10 cellular contexts compared by ENCODE assay signal in the genomic region with DNA sequence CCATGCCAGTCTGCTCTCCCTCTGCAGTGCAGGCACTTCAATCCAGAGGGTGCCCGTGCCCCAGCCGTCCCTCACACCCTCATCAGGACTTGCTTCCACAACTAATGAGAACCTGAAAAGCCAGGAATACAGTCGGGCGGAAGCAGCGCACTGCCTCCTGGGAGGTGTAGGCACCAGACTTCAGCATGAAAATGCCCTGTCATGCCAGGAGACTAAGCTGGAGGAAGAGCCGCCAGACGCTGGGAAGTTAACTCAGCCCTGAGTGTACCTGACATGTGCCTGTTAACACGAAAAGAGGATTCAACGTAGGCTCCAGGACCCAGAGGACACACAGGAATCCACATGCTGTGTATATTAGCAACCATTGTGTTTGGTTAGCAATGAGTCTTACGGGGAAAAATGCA. TPM values are rescaled to one million over a fixed set of nuclear protein-coding genes. Genes with fewer than 3 reads are reported as not detected.
A peak's percentile ranks its signal among the peaks of the same experiment; 100 is the strongest.
DNase-seq lines count a peak whose midpoint lies in the region; ATAC-seq and TF ChIP-seq lines count a peak whose summit lies in the region.
"Had no signal": no experiment of that assay in that cellular context is flagged by ENCODE, and none has a peak within 500 bp of the region (broad histone marks: within the 10 kb centered on the region; RNA-seq: fewer than 3 reads in every experiment).

No MANE protein-coding gene starts in this region.

- DNase-seq in GM03348 (ENCODE audit: low spot score) (peak; percentile 47), astrocyte of the cerebellum (ENCODE audit: low read depth) (peak; percentile 8), iPS DF 6.9 (ENCODE audit: low read depth, low spot score) (peak; percentile 18), sciatic nerve (ENCODE audit: low spot score) (peak; percentile 64), GOT3 (lab: John Stamatoyannopoulos, UW) (no peak), NCI-H1105 (lab: John Stamatoyannopoulos, UW) (no peak)
- DNase-seq in CD8-positive, alpha-beta memory T cell: no peak
- no peak for DNase-seq in stimulated activated CD4-positive, alpha-beta T cell treated with anti-CD3 and anti-CD28 coated beads, Interleukin-2, amount 100 ng/mL, for 48 hours

- H3K36me3 ChIP-seq in iPS DF 6.9 (ENCODE audit: control insufficient read depth, insufficient read depth, low read length): no peaks in the 10 kb centered on the region
- no peaks in the 10 kb centered on the region for H3K36me3 ChIP-seq in CD8-positive, alpha-beta memory T cell (ENCODE audit: insufficient read depth, low read length)

- H3K4me3 Mint-ChIP-seq in CD8-positive, alpha-beta memory T cell: no peak overlapping the region
- H3K4me3 Mint-ChIP-seq: memory B cell; stimulated activated effector memory CD8-positive, alpha-beta T cell treated with anti-CD3 and anti-CD28 coated beads, Interleukin-12 subunit alpha, Interleukin-12 subunit beta, amount 100 ng/mL, for 72 hours had no signal

- H3K9me3 Mint-ChIP-seq in CD8-positive, alpha-beta memory T cell: no peaks in the 10 kb centered on the region
- H3K9me3 Mint-ChIP-seq: memory B cell had no signal

- H3K9me3 ChIP-seq in iPS DF 6.9 (ENCODE audit: control insufficient read depth, insufficient read depth, low read length): no peaks in the 10 kb centered on the region
- H3K9me3 ChIP-seq in CD8-positive, alpha-beta memory T cell (ENCODE audit: low read length): no peaks in the 10 kb centered on the region

- no CpG with 5 or more reads among the region's 10 CpGs for WGBS in iPS DF 6.9 (ENCODE audit: insufficient coverage, insufficient read length)

- CTCF ChIA-PET in CD8-positive, alpha-beta memory T cell (lab: Charles Lee): interaction anchor here (1.0 kb wide), 1 partner anchor 114 kb away, joined by 3 read pairs; no protein-coding TSS in a partner anchor

- in situ Hi-C loops in astrocyte of the cerebellum (cut with HindIII; ENCODE audit: low sequenced_read_pairs): no loop called here

- peak; percentile 57 for ATAC-seq in sciatic nerve
- ATAC-seq: stimulated activated effector memory CD8-positive, alpha-beta T cell treated with anti-CD3 and anti-CD28 coated beads, Interleukin-12 subunit alpha, Interleukin-12 subunit beta, amount 100 ng/mL, for 72 hours had no signal

- H3K36me3 Mint-ChIP-seq in CD8-positive, alpha-beta memory T cell: no peaks in the 10 kb centered on the region
- H3K36me3 Mint-ChIP-seq: stimulated activated effector memory CD8-positive, alpha-beta T cell treated with anti-CD3 and anti-CD28 coated beads, Interleukin-12 subunit alpha, Interleukin-12 subunit beta, amount 100 ng/mL, for 72 hours had no signal

- no peaks in the 10 kb centered on the region for H3K27me3 ChIP-seq in iPS DF 6.9 (ENCODE audit: control insufficient read depth, insufficient read depth, low read length)
- no peaks in the 10 kb centered on the region for H3K27me3 ChIP-seq in CD8-positive, alpha-beta memory T cell (ENCODE audit: insufficient read depth, low read length, poor library complexity, severe bottlenecking)

- H3K4me3 ChIP-seq in astrocyte of the cerebellum (ENCODE audit: low read depth, low read length): no peak overlapping the region
- H3K4me3 ChIP-seq in iPS DF 6.9 (ENCODE audit: low read length): no peak overlapping the region
- no peak overlapping the region for H3K4me3 ChIP-seq in CD8-positive, alpha-beta memory T cell (ENCODE audit: low read length)

- H3K4me1 Mint-ChIP-seq in CD8-positive, alpha-beta memory T cell: peaks cover 3 to 7% (median 4%) of the 10 kb centered on the region in 3 donors

- intact Hi-C loops in sciatic nerve (cut with DNase I): no loop called here

- H3K27me3 Mint-ChIP-seq in CD8-positive, alpha-beta memory T cell: peaks cover 4 to 9% of the 10 kb centered on the region in 2 donors

- no peak overlapping the region for H3K27ac ChIP-seq in iPS DF 6.9 (ENCODE audit: low read length)
- H3K27ac ChIP-seq in CD8-positive, alpha-beta memory T cell (ENCODE audit: low read depth, low read length): no peak overlapping the region

- H3K4me1 ChIP-seq in iPS DF 6.9 (ENCODE audit: control insufficient read depth, insufficient read depth, low read length): no peaks in the 10 kb centered on the region
- H3K4me1 ChIP-seq in CD8-positive, alpha-beta memory T cell (ENCODE audit: insufficient read depth, low read length): no peaks in the 10 kb centered on the region

- TF ChIP-seq CTCF in astrocyte of the cerebellum (IDR thresholded peaks at IDR 0.05; ENCODE audit: low read depth, low read length, missing control alignments): no peak

- H3K27ac Mint-ChIP-seq in CD8-positive, alpha-beta memory T cell: no peak overlapping the region
- H3K27ac Mint-ChIP-seq: memory B cell; stimulated activated effector memory CD8-positive, alpha-beta T cell treated with anti-CD3 and anti-CD28 coated beads, Interleukin-12 subunit alpha, Interleukin-12 subunit beta, amount 100 ng/mL, for 72 hours had no signal

- POLR2A ChIA-PET in CD8-positive, alpha-beta memory T cell (lab: Charles Lee): no interaction called here

RNA-seq across cellular contexts. Expression of a gene that starts 40.0 kb away (rescaled TPM):
- total RNA-seq in sciatic nerve: 46.4 TPM
- 10 to 100 TPM; 41.7 to 45.2 TPM for total RNA-seq in CD8-positive, alpha-beta memory T cell
- 89.2 TPM for polyA plus RNA-seq in CD8-positive, alpha-beta memory T cell

Comparison
In these comparisons a context has a peak if more than half of its experiments do, and no peak if none do; other contexts are left out.
1. DNase-seq: peak in GM03348 (single experiment), astrocyte of the cerebellum (single experiment), iPS DF 6.9 (single experiment) and sciatic nerve (single experiment); none in GOT3 (single experiment), CD8-positive, alpha-beta memory T cell (0 of 5), stimulated activated CD4-positive, alpha-beta T cell treated with anti-CD3 and anti-CD28 coated beads, Interleukin-2, amount 100 ng/mL, for 48 hours (0 of 2) and NCI-H1105 (single experiment).